Comparison of ENCODE assay signal across 36 cellular contexts in the genomic region with DNA sequence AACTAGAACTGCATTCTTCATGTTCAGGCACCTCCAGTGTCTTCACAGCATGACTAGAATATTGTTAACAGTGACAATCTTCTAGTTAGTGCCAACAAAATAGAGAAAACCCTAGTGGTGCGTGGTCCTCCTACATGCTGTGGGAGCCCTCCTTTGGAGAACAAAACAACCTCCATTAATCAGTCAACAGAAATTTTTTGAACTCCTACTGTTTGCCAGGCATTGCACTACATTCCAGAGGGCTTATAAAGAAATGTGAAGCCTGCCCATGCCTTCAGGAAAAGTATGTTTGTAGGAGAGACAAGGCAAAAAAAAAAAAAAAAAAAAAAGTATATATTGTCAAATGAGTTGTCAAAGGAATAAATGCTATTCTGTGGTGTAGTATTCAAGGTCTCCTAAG.
"Had no signal": no experiment of that assay in that cellular context is flagged by ENCODE, and none has a peak within 500 bp of the region (broad histone marks: within the 10 kb centered on the region; RNA-seq: fewer than 3 reads in every experiment).

No MANE protein-coding gene starts in this region.

- H3K27me3 Mint-ChIP-seq: activated B cell treated with CpG ODN at 0.5 μM for 24 hours; activated CD4-positive, alpha-beta memory T cell treated with anti-CD3 and anti-CD28 coated beads for 36 hours; activated CD8-positive, alpha-beta memory T cell treated with anti-CD3 and anti-CD28 coated beads, Interleukin-2, amount 10 ng/mL, durations not matched to agents 7 days and 5 days; activated naive CD4-positive, alpha-beta T cell treated with anti-CD3 and anti-CD28 coated beads, Interleukin-2, amount 50 U/mL, for 24 hours; activated naive CD8-positive, alpha-beta T cell treated with anti-CD3 and anti-CD28 coated beads, Interleukin-2, amount 10 ng/mL, durations not matched to agents 7 days and 5 days; brain had no signal

- H3K27me3 ChIP-seq: adrenal gland had no signal

- H3K36me3 ChIP-seq: adrenal gland had no signal

- H3K36me3 Mint-ChIP-seq: activated CD4-positive, alpha-beta memory T cell treated with anti-CD3 and anti-CD28 coated beads for 36 hours; activated CD8-positive, alpha-beta memory T cell treated with anti-CD3 and anti-CD28 coated beads, Interleukin-2, amount 10 ng/mL, durations not matched to agents 7 days and 5 days; activated naive CD4-positive, alpha-beta T cell treated with anti-CD3 and anti-CD28 coated beads, Interleukin-2, amount 50 U/mL, for 24 hours; activated naive CD8-positive, alpha-beta T cell treated with anti-CD3 and anti-CD28 coated beads, Interleukin-2, amount 10 ng/mL, durations not matched to agents 7 days and 5 days; brain had no signal

- ATAC-seq: activated CD8-positive, alpha-beta memory T cell treated with anti-CD3 and anti-CD28 coated beads, Interleukin-2, amount 10 ng/mL, durations not matched to agents 7 days and 5 days; Right ventricle myocardium inferior had no signal

- H3K9me3 Mint-ChIP-seq: activated naive CD4-positive, alpha-beta T cell treated with anti-CD3 and anti-CD28 coated beads, Interleukin-2, amount 50 U/mL, for 24 hours; brain had no signal

- DNase-seq: activated B cell treated with CpG ODN at 0.5 μM for 24 hours; activated CD4-positive, alpha-beta memory T cell treated with anti-CD3 and anti-CD28 coated beads for 36 hours; activated CD4-positive, alpha-beta T cell treated with anti-CD3 and anti-CD28 coated beads for 4 hours; activated CD4-positive, alpha-beta T cell treated with anti-CD3 and anti-CD28 coated beads, Interleukin-2, amount 50 U/mL, for 1 hour; activated CD4-positive, CD25-positive, alpha-beta regulatory T cell treated with anti-CD3 and anti-CD28 coated beads, Interleukin-2, amount 50 U/mL, for 72 hours; activated CD8-positive, alpha-beta memory T cell treated with anti-CD3 and anti-CD28 coated beads for 24 hours; activated CD8-positive, alpha-beta memory T cell treated with anti-CD3 and anti-CD28 coated beads, Interleukin-2, amount 10 ng/mL, durations not matched to agents 7 days and 5 days; activated CD8-positive, alpha-beta memory T cell treated with anti-CD3 and anti-CD28 coated beads, Interleukin-2, amount 50 U/mL, for 48 hours; activated gamma-delta T cell; activated naive CD4-positive, alpha-beta T cell treated with Interleukin-2 at 50 U/mL for 16 hours; activated naive CD8-positive, alpha-beta T cell treated with anti-CD3 and anti-CD28 coated beads, Interleukin-2, amount 10 ng/mL, durations not matched to agents 7 days and 5 days; activated T-cell treated with anti-CD3 and anti-CD28 coated beads, Interleukin-2, amount 50 U/mL, for 48 hours; adrenal gland; anterior cingulate cortex; central memory CD4-positive, alpha-beta T cell; NCI-H1092 treated with DMSO at 0.1 percent for 48 hours; NCI-H146; NCI-H1930; NCI-H2081 treated with DMSO at 0.1 percent for 48 hours; NCI-H345; NCI-H526; NCI-H748 treated with DMSO at 0.1 percent for 48 hours; NK-92 treated with Interleukin-12 subunit alpha and Interleukin-12 subunit beta, amount 100 ng/mL, for 24 hours; PC-9; SIG-M5; SW 1271; T-helper 1 cell; T-helper 2 cell; T-helper 9 cell had no signal

- H3K27ac Mint-ChIP-seq: activated B cell treated with CpG ODN at 0.5 μM for 24 hours; activated CD4-positive, alpha-beta memory T cell treated with anti-CD3 and anti-CD28 coated beads for 36 hours; activated CD8-positive, alpha-beta memory T cell treated with anti-CD3 and anti-CD28 coated beads, Interleukin-2, amount 10 ng/mL, durations not matched to agents 7 days and 5 days; activated naive CD4-positive, alpha-beta T cell treated with anti-CD3 and anti-CD28 coated beads, Interleukin-2, amount 50 U/mL, for 24 hours; activated naive CD8-positive, alpha-beta T cell treated with anti-CD3 and anti-CD28 coated beads, Interleukin-2, amount 10 ng/mL, durations not matched to agents 7 days and 5 days; activated T-helper 2 cell treated with anti-CD3 and anti-CD28 coated beads, Interferon-gamma antibody, Interleukin-2, Interleukin-4, amounts not matched to agents 10 μg/mL and 5 μg/mL and 100 μg/mL, durations not matched to agents 14 hours and 24 hours and 36 hours; brain had no signal

- H3K4me1 Mint-ChIP-seq: activated B cell treated with CpG ODN at 0.5 μM for 24 hours; activated CD8-positive, alpha-beta memory T cell treated with anti-CD3 and anti-CD28 coated beads, Interleukin-2, amount 10 ng/mL, durations not matched to agents 7 days and 5 days; activated naive CD4-positive, alpha-beta T cell treated with anti-CD3 and anti-CD28 coated beads, Interleukin-2, amount 50 U/mL, for 24 hours; activated naive CD8-positive, alpha-beta T cell treated with anti-CD3 and anti-CD28 coated beads, Interleukin-2, amount 10 ng/mL, durations not matched to agents 7 days and 5 days; brain had no signal

- H3K27ac ChIP-seq: adrenal gland, KMS-11, PC-9, RWPE1, VCaP had no signal

- H2AFZ ChIP-seq: PC-9 had no signal

- H3K4me3 ChIP-seq: adrenal gland, PC-9 had no signal

- H3K4me2 ChIP-seq: KMS-11, PC-9 had no signal

- H3K9me3 ChIP-seq: adrenal gland had no signal

- H3K4me3 Mint-ChIP-seq: activated B cell treated with CpG ODN at 0.5 μM for 24 hours; activated CD4-positive, alpha-beta memory T cell treated with anti-CD3 and anti-CD28 coated beads for 36 hours; activated CD8-positive, alpha-beta memory T cell treated with anti-CD3 and anti-CD28 coated beads, Interleukin-2, amount 10 ng/mL, durations not matched to agents 7 days and 5 days; activated naive CD4-positive, alpha-beta T cell treated with anti-CD3 and anti-CD28 coated beads, Interleukin-2, amount 50 U/mL, for 24 hours; activated naive CD8-positive, alpha-beta T cell treated with anti-CD3 and anti-CD28 coated beads, Interleukin-2, amount 10 ng/mL, durations not matched to agents 7 days and 5 days; brain had no signal

- H3K9ac ChIP-seq: KMS-11 had no signal

- H3K4me1 ChIP-seq: adrenal gland had no signal
